6 cellular contexts compared by ENCODE assay signal in the genomic region with DNA sequence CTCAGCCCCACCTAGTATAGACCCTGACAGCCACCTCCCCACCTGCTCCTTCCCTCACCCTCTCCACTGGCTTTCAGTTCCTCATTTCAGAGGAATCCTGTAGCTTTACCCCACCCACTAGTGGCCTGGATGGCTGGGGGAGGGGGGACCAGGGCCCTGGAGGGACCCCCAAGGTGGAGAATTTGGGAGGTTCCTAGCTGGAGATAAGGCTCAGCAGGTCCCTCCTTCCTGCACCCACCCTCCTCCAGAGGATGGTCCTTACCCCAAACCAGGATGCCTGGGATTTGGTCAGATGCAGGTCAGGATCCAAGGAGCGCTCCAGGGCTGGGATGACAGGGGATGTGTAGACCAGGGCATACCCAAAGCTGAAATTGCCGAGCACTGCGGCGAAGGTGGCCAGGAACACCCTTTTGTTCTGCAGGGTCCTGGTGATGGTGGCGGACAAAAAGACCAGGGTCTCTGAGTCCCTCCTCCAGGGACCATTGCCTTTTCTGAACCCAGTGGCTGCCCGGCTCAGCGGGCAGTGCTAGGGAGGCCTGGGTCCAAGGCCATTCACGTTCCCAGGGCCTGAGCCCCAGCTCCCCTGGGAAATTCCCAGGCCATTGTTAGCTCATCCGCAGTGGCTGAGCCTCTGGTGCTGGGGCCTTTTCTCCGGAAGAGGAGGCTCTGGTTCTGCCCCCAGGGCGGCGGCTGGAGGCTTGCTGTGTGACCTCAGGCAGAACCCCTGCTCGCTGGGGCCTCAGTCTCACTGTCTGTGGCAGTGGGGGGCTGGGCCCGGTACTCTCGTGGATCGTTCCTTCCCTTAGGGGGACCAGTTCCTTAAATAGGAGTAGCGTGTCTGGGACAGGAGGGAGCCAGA. TPM values are rescaled to one million over a fixed set of nuclear protein-coding genes. Genes with fewer than 3 reads are reported as not detected.
DNase-seq lines count a peak whose midpoint lies in the region; ATAC-seq and TF ChIP-seq lines count a peak whose summit lies in the region.

No MANE protein-coding gene starts in this region.

- peak overlapping the region; percentile 44 to 72 (median 57) for H3K27ac ChIP-seq in esophagus squamous epithelium

- H3K27me3 ChIP-seq in esophagus squamous epithelium = peaks cover 0 to 29% (median 0%) of the 10 kb centered on the region in 4 donors

- H3K4me1 Mint-ChIP-seq in CD14-positive monocyte = peaks cover 46% of the 10 kb centered on the region

- ATAC-seq in GM21390 (IDR thresholded peaks at IDR 0.05; ENCODE audit: unreplicated experiment) = peak; percentile 43

- TF ChIP-seq CTCF in CD14-positive monocyte (IDR thresholded peaks at IDR 0.05) = no peak
- no peak for TF ChIP-seq CTCF in esophagus squamous epithelium (IDR thresholded peaks at IDR 0.05)

- peaks cover 18 to 32% of the 10 kb centered on the region in 2 donors for H3K36me3 Mint-ChIP-seq in CD14-positive monocyte

- intact Hi-C loops in CD14-positive monocyte (cut with micrococcal nuclease) = loop anchor here in 1 of 2 donors (1.0 to 10.0 kb wide), 3 partner anchors 18 to 547 kb away; partner anchors contain the start of genes BRD3OS and REXO4
- intact Hi-C loops in esophagus squamous epithelium (cut with DNase I) = no loop called here

- peaks cover 21 to 37% (median 33%) of the 10 kb centered on the region in 3 donors for H3K27me3 Mint-ChIP-seq in CD14-positive monocyte (ENCODE audit: low read depth in 3 of 3)

- H3K4me1 ChIP-seq in esophagus squamous epithelium = peaks cover 12 to 25% (median 16%) of the 10 kb centered on the region in 3 donors

- 42 to 100% methylated on average over 2 to 4 of the region's 17 CpGs for WGBS in esophagus squamous epithelium, 2 donors

- DNase-seq in CD14-positive monocyte (ENCODE audit: low spot score) (no peak), NCI-H226 (peak; percentile 60), esophagus squamous epithelium (lab: John Stamatoyannopoulos, UW) (no peak), skeletal muscle cell (ENCODE audit: low read depth) (no peak), NCI-H1694 (lab: John Stamatoyannopoulos, UW) (no peak)

- no peaks in the 10 kb centered on the region for H3K9me3 ChIP-seq in esophagus squamous epithelium

- H3K9me3 Mint-ChIP-seq in CD14-positive monocyte = no peaks in the 10 kb centered on the region

- peak overlapping the region; percentile 35 to 71 (median 48) for H3K4me3 ChIP-seq in esophagus squamous epithelium
- H3K4me3 ChIP-seq in skeletal muscle cell (ENCODE audit: low read depth, low read length) = peak overlapping the region; percentile 67

- no peaks in the 10 kb centered on the region for H3K36me3 ChIP-seq in esophagus squamous epithelium

- H3K27ac Mint-ChIP-seq in CD14-positive monocyte = peak overlapping the region; percentile 86 to 99 (median 95)

- peak overlapping the region; percentile 84 to 92 for H3K4me3 Mint-ChIP-seq in CD14-positive monocyte

- no peak for TF ChIP-seq POLR2A in esophagus squamous epithelium (IDR thresholded peaks at IDR 0.05)

RNA-seq across cellular contexts. Expression of gene SLC2A6, which starts 0.7 kb away (rescaled TPM):
- polyA plus RNA-seq in CD14-positive monocyte = 10 to 100 TPM; 43.2 to 60.4 TPM
- total RNA-seq in esophagus squamous epithelium = 1 to 10 TPM in 1 of 4 donors, under 1 TPM in 3; 0.42 to 1.1 (median 0.85) TPM

RNA-seq across cellular contexts. Expression of gene CACFD1, which starts 18.4 kb away (rescaled TPM):
- polyA plus RNA-seq in CD14-positive monocyte = 1 to 10 TPM; 5.0 to 5.1 TPM
- 10 to 100 TPM in 1 of 4 donors, 1 to 10 TPM in 3; 5.9 to 13.7 (median 9.1) TPM for total RNA-seq in esophagus squamous epithelium

RNA-seq across cellular contexts. Expression of gene MYMK, which starts 46.5 kb away (rescaled TPM):
- not detected for polyA plus RNA-seq in CD14-positive monocyte
- total RNA-seq in esophagus squamous epithelium = not detected

RNA-seq across cellular contexts. Expression of gene ADAMTS13, which starts 56.1 kb away (rescaled TPM):
- polyA plus RNA-seq in CD14-positive monocyte = not detected
- total RNA-seq in esophagus squamous epithelium = 1 to 10 TPM in 1 of 4 donors, under 1 TPM in 3; 0.21 to 2.5 (median 0.33) TPM

RNA-seq across cellular contexts. Expression of gene ADAMTSL2, which starts 56.3 kb away (rescaled TPM):
- polyA plus RNA-seq in CD14-positive monocyte = not detected
- 1 to 10 TPM; 1.1 to 2.1 (median 1.4) TPM for total RNA-seq in esophagus squamous epithelium
